In genomic region chr11:63769044-63769718, GRCh38 we compare ENCODE assay signal across 8 cellular contexts. TPM values are rescaled to one million over a fixed set of nuclear protein-coding genes. Genes with fewer than 3 reads are reported as not detected.
DNase-seq lines count a peak whose midpoint lies in the region; ATAC-seq and TF ChIP-seq lines count a peak whose summit lies in the region.

No MANE protein-coding gene starts in this region.

- DNase-seq in activated CD4-positive, CD25-positive, alpha-beta regulatory T cell (lab: John Stamatoyannopoulos, UW), result no peak
- peak; percentile 31 for DNase-seq in WERI-Rb-1
- peak in 1 of 2 donors; percentile 91 for DNase-seq in upper lobe of left lung
- DNase-seq in cerebellar nuclear complex (lab: John Stamatoyannopoulos, UW), result no peak

- H3K9ac ChIP-seq in endocrine pancreas (ENCODE audit: control insufficient read depth, insufficient read depth, low read length) (peak overlapping the region; percentile 55), mucosa of stomach (ENCODE audit: low read length) (peak overlapping the region; percentile 22)

- H3K27ac ChIP-seq in WERI-Rb-1, result peak overlapping the region; percentile 66
- peak overlapping the region; percentile 49 to 90 (median 64) for H3K27ac ChIP-seq in upper lobe of left lung

- ATAC-seq in activated CD4-positive, CD25-positive, alpha-beta regulatory T cell treated with anti-CD3 and anti-CD28 coated beads, Interleukin-2, amount 50 U/mL, for 24 hours, result peak; percentile 45 to 53
- ATAC-seq in HG03103 (IDR thresholded peaks at IDR 0.05; ENCODE audit: low read depth, unreplicated experiment) (peak; percentile 34), upper lobe of left lung (ENCODE audit: low FRiP score in 2 of 2) (peak in 1 of 2 donors; percentile 57)

- WGBS in upper lobe of left lung, 2 donors, result 2% methylated on average over 36 of the region's 82 CpGs; no CpG with 5 or more reads in 1 of the 2 donors

- H3K4me1 ChIP-seq in endocrine pancreas (ENCODE audit: control insufficient read depth, insufficient read depth, low read length) (no peaks in the 10 kb centered on the region), mucosa of stomach (ENCODE audit: control insufficient read depth, insufficient read depth, low read length) (peaks cover 30% of the 10 kb centered on the region), upper lobe of left lung (peaks cover 12 to 47% (median 24%) of the 10 kb centered on the region in 4 donors)

- TF ChIP-seq CTCF in WERI-Rb-1 (IDR thresholded peaks at IDR 0.05; ENCODE audit: low read depth, low read length) (no peak), upper lobe of left lung (IDR thresholded peaks at IDR 0.05) (peak in 2 of 6 experiments; percentile 9 to 26)

- peak in 1 of 4 donors; percentile 40 for TF ChIP-seq POLR2A in upper lobe of left lung (IDR thresholded peaks at IDR 0.05)

- H3K9me3 ChIP-seq in WERI-Rb-1 (ENCODE audit: severe bottlenecking) (no peaks in the 10 kb centered on the region), endocrine pancreas (ENCODE audit: control insufficient read depth, low read length) (no peaks in the 10 kb centered on the region), mucosa of stomach (ENCODE audit: control insufficient read depth, low read length) (no peaks in the 10 kb centered on the region), upper lobe of left lung (no peaks in the 10 kb centered on the region)

- H3K36me3 ChIP-seq in WERI-Rb-1 (peaks cover 27% of the 10 kb centered on the region), endocrine pancreas (ENCODE audit: control insufficient read depth, insufficient read depth, low read length) (no peaks in the 10 kb centered on the region), mucosa of stomach (ENCODE audit: control insufficient read depth, insufficient read depth, low read length) (no peaks in the 10 kb centered on the region), upper lobe of left lung (peaks cover 0 to 4% (median 2%) of the 10 kb centered on the region in 4 donors)

- no peak for TF ChIP-seq EP300 in upper lobe of left lung (IDR thresholded peaks at IDR 0.05)

- H3K27me3 ChIP-seq in WERI-Rb-1 (ENCODE audit: insufficient read depth, low read depth, severe bottlenecking), result no peaks in the 10 kb centered on the region
- no peaks in the 10 kb centered on the region for H3K27me3 ChIP-seq in endocrine pancreas (ENCODE audit: control insufficient read depth, insufficient read depth, low read length)
- H3K27me3 ChIP-seq in mucosa of stomach (ENCODE audit: control insufficient read depth, insufficient read depth, low read length), result peaks cover 17% of the 10 kb centered on the region
- no peaks in the 10 kb centered on the region for H3K27me3 ChIP-seq in upper lobe of left lung

- H3K4me3 ChIP-seq in WERI-Rb-1 (ENCODE audit: low read depth, low read length), result peak overlapping the region; percentile 60
- no peak overlapping the region for H3K4me3 ChIP-seq in endocrine pancreas (ENCODE audit: control insufficient read depth, insufficient read depth, low read length)
- peak overlapping the region; percentile 4 for H3K4me3 ChIP-seq in mucosa of stomach (ENCODE audit: low read length)
- H3K4me3 ChIP-seq in upper lobe of left lung, result peak overlapping the region; percentile 81 to 97 (median 94)

RNA-seq across cellular contexts. Expression of gene ZFTA, which starts 0.6 kb away (rescaled TPM):
- total RNA-seq in upper lobe of left lung, result 10 to 100 TPM in 3 of 6 donors, 1 to 10 TPM in 3; 6.1 to 13.1 (median 9.7) TPM

RNA-seq across cellular contexts. Expression of gene SPINDOC, which starts 44.1 kb away (rescaled TPM):
- 10 to 100 TPM in 5 of 6 donors, 1 to 10 TPM in 1; 9.0 to 22.5 (median 16.3) TPM for total RNA-seq in upper lobe of left lung
